ENCODE assay signal across 13 cellular contexts in genomic region chr3:189122120-189122519, GRCh38. TPM values are rescaled to one million over a fixed set of nuclear protein-coding genes. Genes with fewer than 3 reads are reported as not detected.
DNase-seq lines count a peak whose midpoint lies in the region; ATAC-seq and TF ChIP-seq lines count a peak whose summit lies in the region.
"Had no signal": no experiment of that assay in that cellular context is flagged by ENCODE, and none has a peak within 500 bp of the region (broad histone marks: within the 10 kb centered on the region; RNA-seq: fewer than 3 reads in every experiment).

No MANE protein-coding gene starts in this region.

- H3K27me3 ChIP-seq in osteoblast (ENCODE audit: insufficient read depth, low read length), result no peaks in the 10 kb centered on the region
- no peaks in the 10 kb centered on the region for H3K27me3 ChIP-seq in uterus

- ATAC-seq in activated T-cell treated with anti-CD3 and anti-CD28 coated beads, Interleukin-2, amount 50 U/mL, for 72 hours (replicated peaks in 1 of 2), result no peak
- no peak for ATAC-seq in GM21576 (IDR thresholded peaks at IDR 0.05; ENCODE audit: unreplicated experiment)
- ATAC-seq: activated naive CD4-positive, alpha-beta T cell treated with anti-CD3 and anti-CD28 coated beads, Interleukin-2, amount 50 U/mL, for 72 hours had no signal

- H3K9me3 Mint-ChIP-seq in activated T-cell treated with anti-CD3 and anti-CD28 coated beads, Interleukin-2, amount 50 U/mL, for 72 hours, result peaks cover 6 to 11% of the 10 kb centered on the region in 2 donors

- no peaks in the 10 kb centered on the region for H3K27me3 Mint-ChIP-seq in activated T-cell treated with anti-CD3 and anti-CD28 coated beads, Interleukin-2, amount 50 U/mL, for 72 hours (ENCODE audit: low read depth)

- no peaks in the 10 kb centered on the region for H3K36me3 ChIP-seq in osteoblast (ENCODE audit: insufficient read depth, low read length)
- H3K36me3 ChIP-seq in uterus, result no peaks in the 10 kb centered on the region

- no peaks in the 10 kb centered on the region for H4K20me1 ChIP-seq in osteoblast (ENCODE audit: insufficient read depth, low read length)

- intact Hi-C loops in uterus (cut with DNase I; ENCODE audit: low total_unique reads), result no loop called here

- no peak overlapping the region for H3K27ac ChIP-seq in osteoblast (ENCODE audit: low read depth, low read length)
- H3K27ac ChIP-seq in uterus, result peak overlapping the region; percentile 81 to 87
- H3K27ac ChIP-seq: parathyroid adenoma had no signal

- peak overlapping the region; percentile 89 for H2AFZ ChIP-seq in osteoblast (ENCODE audit: low read length)
- H2AFZ ChIP-seq: parathyroid adenoma had no signal

- H3K4me2 ChIP-seq in osteoblast (ENCODE audit: insufficient read depth, low read length), result peak overlapping the region; percentile 82

- no peak for TF ChIP-seq POLR2A in uterus (IDR thresholded peaks at IDR 0.05)

- H3K36me3 Mint-ChIP-seq in activated T-cell treated with anti-CD3 and anti-CD28 coated beads, Interleukin-2, amount 50 U/mL, for 72 hours (ENCODE audit: insufficient read depth in 2 of 2), result peaks cover 8 to 19% of the 10 kb centered on the region in 2 donors

- H3K4me1 Mint-ChIP-seq in activated T-cell treated with anti-CD3 and anti-CD28 coated beads, Interleukin-2, amount 50 U/mL, for 72 hours (ENCODE audit: low read depth), result no peaks in the 10 kb centered on the region

- TF ChIP-seq CTCF in osteoblast (IDR thresholded peaks at IDR 0.05; ENCODE audit: extremely low read depth, low read depth, low read length), result no peak
- no peak for TF ChIP-seq CTCF in uterus (IDR thresholded peaks at IDR 0.05)

- H3K79me2 ChIP-seq in osteoblast (ENCODE audit: insufficient read depth, low read length), result no peaks in the 10 kb centered on the region
- H3K79me2 ChIP-seq: parathyroid adenoma had no signal

- H3K4me1 ChIP-seq in osteoblast (ENCODE audit: insufficient read depth, low read length) (peaks cover 13% of the 10 kb centered on the region), uterus (peaks cover 0 to 7% of the 10 kb centered on the region in 2 donors)
- H3K4me1 ChIP-seq: parathyroid adenoma had no signal

- H3K4me3 ChIP-seq in osteoblast (ENCODE audit: insufficient read depth, low read length) (peak overlapping the region; percentile 58), uterus (no peak overlapping the region)

- peak overlapping the region; percentile 91 for H3K27ac Mint-ChIP-seq in activated T-cell treated with anti-CD3 and anti-CD28 coated beads, Interleukin-2, amount 50 U/mL, for 72 hours
- H3K27ac Mint-ChIP-seq: activated naive CD4-positive, alpha-beta T cell treated with anti-CD3 and anti-CD28 coated beads, Interleukin-2, amount 50 U/mL, for 72 hours had no signal

- DNase-seq in activated T-cell treated with anti-CD3 and anti-CD28 coated beads, Interleukin-2, amount 50 U/mL, for 72 hours, result no peak
- DNase-seq in activated T-cell treated with anti-CD3 and anti-CD28 coated beads for 4 hours (no peak), fibroblast of gingiva (ENCODE audit: low read depth) (peak; percentile 18), osteoblast (ENCODE audit: insufficient read length, low spot score, missing footprints) (no peak), uterus (no peak), NCI-H146 (lab: John Stamatoyannopoulos, UW) (no peak)
- DNase-seq in activated CD4-positive, alpha-beta T cell treated with anti-CD3 and anti-CD28 coated beads for 1 hour, result no peak
- DNase-seq: Calu3, erythroblast, MV-4-11 had no signal

- no peaks in the 10 kb centered on the region for H3K9me3 ChIP-seq in osteoblast (ENCODE audit: low read depth, low read length)
- no peaks in the 10 kb centered on the region for H3K9me3 ChIP-seq in uterus

- peak overlapping the region; percentile 17 to 88 for H3K4me3 Mint-ChIP-seq in activated T-cell treated with anti-CD3 and anti-CD28 coated beads, Interleukin-2, amount 50 U/mL, for 72 hours

RNA-seq across cellular contexts. Expression of gene TPRG1, which starts 49.7 kb away (rescaled TPM):
- total RNA-seq in activated T-cell treated with anti-CD3 and anti-CD28 coated beads, Interleukin-2, amount 50 U/mL, for 72 hours, result 10 to 100 TPM; 24.4 to 25.3 TPM
- total RNA-seq in osteoblast (3.5 and 6.5 TPM in 2 replicates), uterus (10 to 100 TPM in 1 of 4 donors, 1 to 10 TPM in 3; 7.7 to 29.4 (median 8.3) TPM)
